Comparison of ENCODE assay signal across 18 cellular contexts in the genomic region with DNA sequence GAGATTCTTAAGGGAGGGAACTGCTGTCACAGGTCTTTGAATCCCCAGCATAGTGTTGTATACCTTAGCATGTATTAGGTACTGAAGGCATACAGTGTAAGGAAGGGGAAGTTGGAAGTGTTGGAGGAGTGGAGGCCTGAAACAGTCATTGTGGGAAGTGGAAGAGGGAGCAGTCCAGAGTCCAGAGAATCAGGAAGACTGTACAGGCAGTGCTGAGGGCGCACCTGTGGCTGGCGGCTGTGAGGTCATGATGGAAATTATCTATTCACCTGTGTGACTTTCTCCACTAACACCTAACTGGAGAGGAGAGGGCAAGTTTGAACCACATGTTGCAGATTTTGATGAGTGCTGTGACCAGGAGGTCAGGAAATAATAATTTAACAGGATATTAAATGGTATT.
"Had no signal": no experiment of that assay in that cellular context is flagged by ENCODE, and none has a peak within 500 bp of the region (broad histone marks: within the 10 kb centered on the region; RNA-seq: fewer than 3 reads in every experiment).

No MANE protein-coding gene starts in this region.

- H3K4me1 ChIP-seq: SJCRH30 had no signal

- DNase-seq: Kasumi-1, MM.1S, NCI-H1092 treated with DMSO at 0.1 percent for 48 hours, NCI-H1417, NCI-H1436 treated with DMSO at 0.1 percent for 48 hours, NCI-H1694, NCI-H1930, NCI-H2081, NCI-H2107, NCI-H2227 treated with DMSO at 0.1 percent for 48 hours, NCI-H524 treated with DMSO at 0.1 percent for 48 hours, NCI-H69, NCI-H774, SHP77 treated with DMSO at 0.1 percent for 48 hours, SJCRH30 had no signal

- H3K9me3 ChIP-seq: SJCRH30 had no signal

- H3K36me3 ChIP-seq: SJCRH30 had no signal

- H3K4me2 ChIP-seq: KMS-11 had no signal

- H3K27ac ChIP-seq: KMS-11, RWPE1, SJCRH30 had no signal

- H3K4me3 ChIP-seq: K562, SJCRH30 had no signal
